Comparison of ENCODE assay signal across 28 cellular contexts in the genomic region with DNA sequence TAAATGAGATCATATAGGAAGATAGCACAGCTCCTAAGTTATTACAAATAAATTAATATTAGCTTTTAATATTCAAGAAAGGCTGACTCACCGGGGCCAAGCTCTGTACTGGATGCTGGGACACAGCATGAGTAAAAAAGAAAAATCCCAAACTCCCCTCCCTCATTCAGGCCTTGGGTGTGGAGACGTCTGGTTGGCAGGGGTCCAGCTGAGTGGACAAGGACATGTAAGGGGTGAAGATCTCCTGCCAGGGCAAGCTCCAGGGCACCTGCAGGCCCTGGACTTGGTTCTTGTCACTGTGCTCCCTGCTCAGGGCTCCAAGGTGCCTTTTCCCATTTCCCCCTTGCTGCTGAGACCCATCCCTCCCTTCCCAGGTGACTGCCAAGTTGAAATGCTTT.
DNase-seq lines count a peak whose midpoint lies in the region; ATAC-seq and TF ChIP-seq lines count a peak whose summit lies in the region.
"Had no signal": no experiment of that assay in that cellular context is flagged by ENCODE, and none has a peak within 500 bp of the region (broad histone marks: within the 10 kb centered on the region; RNA-seq: fewer than 3 reads in every experiment).

No MANE protein-coding gene starts in this region.

- no peaks in the 10 kb centered on the region for H3K27me3 ChIP-seq in left ventricle myocardium inferior (ENCODE audit: low read depth)
- no peaks in the 10 kb centered on the region for H3K27me3 ChIP-seq in esophagus muscularis mucosa
- H3K27me3 ChIP-seq in osteoblast (ENCODE audit: insufficient read depth, low read length), result no peaks in the 10 kb centered on the region
- H3K27me3 ChIP-seq in vagina, result no peaks in the 10 kb centered on the region
- H3K27me3 ChIP-seq in testis, result no peaks in the 10 kb centered on the region
- H3K27me3 ChIP-seq: brain microvascular endothelial cell, right atrium auricular region, tibial nerve had no signal

- 60% methylated on average over 2 of the region's 2 CpGs for WGBS in esophagus muscularis mucosa
- 56 to 64% methylated on average over 2 of the region's 2 CpGs for WGBS in testis, 2 donors

- TF ChIP-seq EP300 in esophagus muscularis mucosa (IDR thresholded peaks at IDR 0.05), result no peak

- TF ChIP-seq POLR2A in esophagus muscularis mucosa (IDR thresholded peaks at IDR 0.05; ENCODE audit: low read depth), result no peak
- TF ChIP-seq POLR2A in vagina (IDR thresholded peaks at IDR 0.05), result no peak
- TF ChIP-seq POLR2A in testis (IDR thresholded peaks at IDR 0.05), result no peak

- H3K4me1 ChIP-seq in left ventricle myocardium inferior, result peaks cover 15% of the 10 kb centered on the region
- peaks cover 2 to 19% (median 11%) of the 10 kb centered on the region in 4 donors for H3K4me1 ChIP-seq in esophagus muscularis mucosa
- peaks cover 16% of the 10 kb centered on the region for H3K4me1 ChIP-seq in osteoblast (ENCODE audit: insufficient read depth, low read length)
- H3K4me1 ChIP-seq in vagina, result peaks cover 14% of the 10 kb centered on the region
- peaks cover 13% of the 10 kb centered on the region for H3K4me1 ChIP-seq in testis

- TF ChIP-seq CTCF in left ventricle myocardium inferior (IDR thresholded peaks at IDR 0.05; ENCODE audit: borderline replicate concordance) (no peak), esophagus muscularis mucosa (IDR thresholded peaks at IDR 0.05) (no peak), osteoblast (IDR thresholded peaks at IDR 0.05; ENCODE audit: extremely low read depth, low read depth, low read length) (no peak), vagina (IDR thresholded peaks at IDR 0.05) (no peak), testis (IDR thresholded peaks at IDR 0.05) (no peak)

- peak overlapping the region; percentile 31 for H3K27ac ChIP-seq in left ventricle myocardium inferior (replicated peaks)
- H3K27ac ChIP-seq in esophagus muscularis mucosa (replicated peaks in 1 of 4), result peak overlapping the region; percentile 19 to 49 (median 31)
- H3K27ac ChIP-seq in osteoblast (ENCODE audit: low read depth, low read length), result peak overlapping the region; percentile 89
- H3K27ac ChIP-seq in vagina, result peak overlapping the region; percentile 5
- no peak overlapping the region for H3K27ac ChIP-seq in testis
- H3K27ac ChIP-seq: brain microvascular endothelial cell, SK-N-MC had no signal

- H3K79me2 ChIP-seq in osteoblast (ENCODE audit: insufficient read depth, low read length), result no peaks in the 10 kb centered on the region

- H2AFZ ChIP-seq in osteoblast (ENCODE audit: low read length), result no peak overlapping the region

- DNase-seq in left ventricle myocardium inferior (no peak), cardiac septum (ENCODE audit: low spot score) (no peak), esophagus muscularis mucosa (ENCODE audit: extremely low spot score) (peak; percentile 83), osteoblast (ENCODE audit: insufficient read length, low spot score, missing footprints) (no peak), vagina (ENCODE audit: extremely low spot score in 2 of 2) (no peak), testis (no peak), OCI-M1 (lab: John Stamatoyannopoulos, UW) (no peak)
- DNase-seq: 8988T; activated effector memory CD4-positive, alpha-beta T cell treated with anti-CD3 and anti-CD28 coated beads, Interleukin-2, amount 50 U/mL, for 16 hours; activated naive CD8-positive, alpha-beta T cell treated with anti-CD3 and anti-CD28 coated beads, Interleukin-2, amount 50 U/mL, for 24 hours; AML-193; brain microvascular endothelial cell; CD8-positive, alpha-beta memory T cell; cortex of kidney; endodermal cell; glutamatergic neuron; KBM-7; kidney glomerular epithelial cell; NCI-H1417 treated with DMSO at 0.1 percent for 48 hours; NCI-H2081 treated with DMSO at 0.1 percent for 48 hours; NCI-H510A; stimulated activated naive CD8-positive, alpha-beta T cell treated with anti-CD3 and anti-CD28 coated beads, Interleukin-15, Interleukin-2, amounts not matched to agents 100 U/mL and 50 U/mL, for 24 hours; T-helper 2 cell had no signal

- H3K36me3 ChIP-seq in left ventricle myocardium inferior, result no peaks in the 10 kb centered on the region
- no peaks in the 10 kb centered on the region for H3K36me3 ChIP-seq in esophagus muscularis mucosa
- no peaks in the 10 kb centered on the region for H3K36me3 ChIP-seq in osteoblast (ENCODE audit: insufficient read depth, low read length)
- no peaks in the 10 kb centered on the region for H3K36me3 ChIP-seq in vagina
- no peaks in the 10 kb centered on the region for H3K36me3 ChIP-seq in testis (ENCODE audit: low read depth, missing control alignments)
- H3K36me3 ChIP-seq: brain microvascular endothelial cell, right atrium auricular region, tibial nerve had no signal

- peak overlapping the region; percentile 73 for H3K4me2 ChIP-seq in osteoblast (ENCODE audit: insufficient read depth, low read length)

- H3K9me3 ChIP-seq in left ventricle myocardium inferior (replicated peaks) (no peaks in the 10 kb centered on the region), esophagus muscularis mucosa (no peaks in the 10 kb centered on the region), osteoblast (ENCODE audit: low read depth, low read length) (no peaks in the 10 kb centered on the region), vagina (no peaks in the 10 kb centered on the region), testis (no peaks in the 10 kb centered on the region)
- H3K9me3 ChIP-seq: right atrium auricular region, tibial nerve had no signal

- ATAC-seq in HG03280 (IDR thresholded peaks at IDR 0.05; ENCODE audit: unreplicated experiment), result no peak
- ATAC-seq: activated naive CD8-positive, alpha-beta T cell treated with anti-CD3 and anti-CD28 coated beads, Interleukin-2, amount 50 U/mL, for 24 hours; stimulated activated naive CD8-positive, alpha-beta T cell treated with anti-CD3 and anti-CD28 coated beads, Interleukin-15, Interleukin-2, amounts not matched to agents 100 U/mL and 50 U/mL, for 24 hours had no signal

- H3K4me3 ChIP-seq in left ventricle myocardium inferior, result no peak overlapping the region
- H3K4me3 ChIP-seq in esophagus muscularis mucosa, result no peak overlapping the region
- no peak overlapping the region for H3K4me3 ChIP-seq in osteoblast (ENCODE audit: insufficient read depth, low read length)
- no peak overlapping the region for H3K4me3 ChIP-seq in vagina
- H3K4me3 ChIP-seq in testis, result no peak overlapping the region
- H3K4me3 ChIP-seq: lung, right atrium auricular region, SK-N-MC, tibial nerve had no signal

- no peaks in the 10 kb centered on the region for H4K20me1 ChIP-seq in osteoblast (ENCODE audit: insufficient read depth, low read length)

- intact Hi-C loops in left ventricle myocardium inferior (cut with micrococcal nuclease) (no loop called here), cardiac septum (cut with DNase I) (loop anchor here (10.0 kb wide), 1 partner anchor 347 kb away; no protein-coding TSS in a partner anchor), esophagus muscularis mucosa (cut with DNase I) (no loop called here), vagina (cut with DNase I) (no loop called here), testis (cut with DNase I; ENCODE audit: low total_unique reads) (no loop called here)

Comparison
In these comparisons a context has a peak if more than half of its experiments do, and no peak if none do; other contexts are left out.
1. H3K27ac ChIP-seq: peak in left ventricle myocardium inferior (single experiment), esophagus muscularis mucosa (4 of 4), osteoblast (single experiment) and vagina (single experiment); none in testis (0 of 2).